ENCODE assay signal across 8 cellular contexts in the genomic region with DNA sequence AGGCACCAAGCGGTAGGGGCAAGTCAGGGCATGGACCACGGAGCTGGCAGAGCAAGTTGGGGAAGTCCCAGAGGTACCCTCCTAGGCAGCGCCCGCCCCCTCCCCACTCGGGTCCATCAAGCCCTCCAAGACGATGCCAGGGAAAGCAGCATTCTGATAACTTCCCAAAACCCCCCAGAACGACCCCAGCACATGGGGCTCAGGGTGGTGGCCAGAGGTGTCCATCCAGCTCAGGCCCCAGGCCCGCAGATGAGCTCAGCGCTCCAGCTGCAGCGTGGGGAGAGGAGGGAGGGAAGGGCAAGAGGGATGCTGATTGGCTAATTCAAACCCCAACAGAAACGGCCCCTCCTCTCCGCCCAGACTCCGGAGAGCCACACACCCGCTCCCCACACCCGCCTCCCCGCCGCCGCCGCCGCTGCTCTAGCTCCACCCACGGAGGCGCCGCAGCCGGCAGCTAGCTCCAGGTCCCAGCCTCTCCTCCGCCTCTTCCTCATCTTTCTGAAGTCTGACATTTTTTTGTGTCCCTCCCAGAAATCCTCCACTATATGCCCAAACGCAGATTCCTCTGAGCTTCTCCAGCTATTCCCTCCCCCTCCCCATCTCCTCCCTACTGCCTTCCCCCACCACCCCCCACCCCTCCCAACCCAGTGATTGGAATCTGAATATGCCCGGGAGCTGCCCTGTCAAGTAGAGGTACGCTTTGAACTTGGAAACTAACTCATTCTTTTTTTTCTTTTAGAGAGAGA. TPM values are rescaled to one million over a fixed set of nuclear protein-coding genes. Genes with fewer than 3 reads are reported as not detected.
DNase-seq lines count a peak whose midpoint lies in the region; ATAC-seq and TF ChIP-seq lines count a peak whose summit lies in the region.

No MANE protein-coding gene starts in this region.

- H3K27ac ChIP-seq in lung (ENCODE audit: low read depth in 1 of 2, low read length in 1 of 2) = peak overlapping the region; percentile 67 to 90

- peaks cover 12% of the 10 kb centered on the region for H3K4me1 Mint-ChIP-seq in activated CD8-positive, alpha-beta T cell treated with anti-CD3 and anti-CD28 coated beads for 36 hours (ENCODE audit: low read depth)

- H3K27ac Mint-ChIP-seq in activated CD8-positive, alpha-beta T cell treated with anti-CD3 and anti-CD28 coated beads for 36 hours = peak overlapping the region; percentile 88

- H3K27me3 Mint-ChIP-seq in activated CD8-positive, alpha-beta T cell treated with anti-CD3 and anti-CD28 coated beads for 36 hours = no peaks in the 10 kb centered on the region

- H3K4me3 ChIP-seq in BJ (ENCODE audit: low read depth, low read length) (peak overlapping the region; percentile 13; the same call in 1 of the 2 replicates), lung (no peak overlapping the region)

- peaks cover 5% of the 10 kb centered on the region for H3K36me3 ChIP-seq in BJ (ENCODE audit: control insufficient read depth, insufficient read depth, low read length)
- H3K36me3 ChIP-seq in lung (ENCODE audit: control insufficient read depth in 2 of 2, insufficient read depth in 2 of 2, low read length in 2 of 2) = peaks cover 0 to 2% of the 10 kb centered on the region in 2 donors

- CTCF ChIA-PET in BJ (lab: Yijun Ruan, JAX) = interaction anchor here (1.1 to 3.1 kb wide), 6 partner anchors 12 to 28 kb away, joined by 3 to 30 read pairs (median 4); a partner anchor contains a TSS
- CTCF ChIA-PET in activated CD8-positive, alpha-beta T cell treated with anti-CD3 and anti-CD28 coated beads for 36 hours (lab: Charles Lee) = interaction anchor here (0.6 to 3.4 kb wide), 16 partner anchors 10 to 222 kb away, joined by 3 to 16 read pairs (median 4); a partner anchor contains a TSS

- H3K36me3 Mint-ChIP-seq in activated CD8-positive, alpha-beta T cell treated with anti-CD3 and anti-CD28 coated beads for 36 hours (ENCODE audit: low read depth) = no peaks in the 10 kb centered on the region

- H3K9me3 Mint-ChIP-seq in activated CD8-positive, alpha-beta T cell treated with anti-CD3 and anti-CD28 coated beads for 36 hours = no peaks in the 10 kb centered on the region

- H3K27me3 ChIP-seq in BJ (ENCODE audit: control insufficient read depth, insufficient read depth, low read length) (no peaks in the 10 kb centered on the region), lung (ENCODE audit: control insufficient read depth, insufficient read depth) (no peaks in the 10 kb centered on the region)

- H3K4me3 Mint-ChIP-seq in activated CD8-positive, alpha-beta T cell treated with anti-CD3 and anti-CD28 coated beads for 36 hours = peak overlapping the region; percentile 75

- H3K9me3 ChIP-seq in lung (ENCODE audit: control insufficient read depth in 2 of 2, insufficient read depth in 1 of 2, low read length in 1 of 2) = no peaks in the 10 kb centered on the region

- intact Hi-C loops in activated CD8-positive, alpha-beta T cell treated with anti-CD3 and anti-CD28 coated beads for 36 hours (cut with micrococcal nuclease) = no loop called here

- TF ChIP-seq CTCF in BJ (IDR thresholded peaks at IDR 0.05; ENCODE audit: insufficient read depth, low read depth, low read length) (no peak), lung (IDR thresholded peaks at IDR 0.05; ENCODE audit: control extremely low read depth, extremely low read depth) (no peak)
- no peak for TF ChIP-seq CTCF in activated CD8-positive, alpha-beta T cell treated with anti-CD3 and anti-CD28 coated beads for 36 hours (IDR thresholded peaks at IDR 0.05)

- POLR2A ChIA-PET in BJ (lab: Charles Lee) = interaction anchor here (0.6 to 1.2 kb wide), 3 partner anchors 13 to 243 kb away, joined by 3 to 17 read pairs (median 14); no protein-coding TSS in a partner anchor
- POLR2A ChIA-PET in activated CD8-positive, alpha-beta T cell treated with anti-CD3 and anti-CD28 coated beads for 36 hours (lab: Charles Lee) = interaction anchor here (1.2 kb wide), 1 partner anchor 28 kb away, joined by 4 read pairs; a partner anchor contains a TSS

- WGBS in lung, 2 donors = 3 to 4% methylated on average over 28 of the region's 28 CpGs

- ATAC-seq in GM19351 (IDR thresholded peaks at IDR 0.05; ENCODE audit: unreplicated experiment) (peak; percentile 96), HG03571 (IDR thresholded peaks at IDR 0.05; ENCODE audit: unreplicated experiment) (peak; percentile 62), lung (ENCODE audit: insufficient read depth, low FRiP score) (peak; percentile 96)
- ATAC-seq in activated CD8-positive, alpha-beta T cell treated with anti-CD3 and anti-CD28 coated beads for 36 hours = peak; percentile 96

- H3K4me1 ChIP-seq in lung (ENCODE audit: control insufficient read depth in 2 of 2, insufficient read depth in 2 of 2, low read length in 2 of 2) = peaks cover 14 to 24% of the 10 kb centered on the region in 2 donors

- DNase-seq in BJ (ENCODE audit: low read depth) = peak; percentile 70
- peak; percentile 97 for DNase-seq in NCI-H82 (lab: John Stamatoyannopoulos, UW)
- DNase-seq in activated CD8-positive, alpha-beta T cell treated with anti-CD3 and anti-CD28 coated beads for 36 hours = peak; percentile 93
- peak; percentile 93 for DNase-seq in ecto neural progenitor cell (ENCODE audit: low spot score)
- DNase-seq in lung (ENCODE audit: low spot score) = peak; percentile 91
- peak; percentile 48 to 64 (median 58) for DNase-seq in stimulated activated CD4-positive, alpha-beta T cell treated with anti-CD3 and anti-CD28 coated beads, TNF-alpha, amount 100 ng/mL, for 1 hour (ENCODE audit: low read depth in 3 of 3, low spot score in 1 of 3)

RNA-seq across cellular contexts. Expression of a gene that starts 40.3 kb away (rescaled TPM):
- 0.37 and 0.54 TPM in 2 replicates for polyA plus RNA-seq in BJ (2011; rRNA removed)
- 0.36 TPM in 1 of 2 replicates, not detected in the other for polyA minus RNA-seq in BJ (2011; rRNA and poly(A)+ RNA removed)
- not detected for total RNA-seq in activated CD8-positive, alpha-beta T cell treated with anti-CD3 and anti-CD28 coated beads for 36 hours
- under 1 TPM; 0.23 to 0.67 TPM for total RNA-seq in lung
- polyA plus RNA-seq in lung = under 1 TPM; 0.07 to 0.12 TPM
